1 cellular context compared by ENCODE assay signal in genomic region chr19:46746281-46746965, GRCh38.
TF ChIP-seq lines count a peak whose summit lies in the region.

Gene STRN4, minus strand, starts transcription at chr19:46746450. Its CDS starts 20 bp downstream, at chr19:46746430.

TF ChIP-seq in HEK293, 187 proteins besides CTCF, POLR2A, EP300 and RAD21 (continued from another document):
- TF ChIP-seq ZNF398 (tag by site-specific recombination; IDR thresholded peaks at IDR 0.05) (0 out of 2 replicates have a peak, but pooled peaks have one; percentile 32), ZIC2 (tag by site-specific recombination; IDR thresholded peaks at IDR 0.05) (no peak), SALL2 (tag by site-specific recombination; IDR thresholded peaks at IDR 0.05; ENCODE audit: borderline replicate concordance) (no peak), ZNF449 (tag by site-specific recombination; IDR thresholded peaks at IDR 0.05) (no peak)
TF ChIP-seq in HEK293: peak in this region for 15.
